In the genomic region with DNA sequence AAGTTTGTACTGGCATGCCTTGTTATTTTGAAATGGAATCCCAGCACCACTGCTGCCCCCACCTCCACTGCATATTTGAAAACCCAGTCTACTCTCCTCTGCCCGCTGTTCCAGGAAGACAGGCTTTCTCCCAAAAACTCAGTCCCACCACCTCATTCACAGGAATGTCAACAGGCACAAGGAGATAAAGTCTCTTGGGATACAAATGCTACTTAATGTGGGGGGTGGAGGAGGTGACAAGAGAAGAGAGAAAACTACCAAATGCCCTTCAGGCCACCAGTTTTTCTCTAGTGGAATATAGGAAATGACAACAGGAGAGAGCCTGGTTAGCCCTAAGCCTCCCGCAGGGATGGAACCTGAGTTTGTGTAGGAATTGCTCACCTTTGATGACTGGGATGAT, we compare ENCODE assay signal across 17 cellular contexts. TPM values are rescaled to one million over a fixed set of nuclear protein-coding genes. Genes with fewer than 3 reads are reported as not detected.
DNase-seq lines count a peak whose midpoint lies in the region; ATAC-seq and TF ChIP-seq lines count a peak whose summit lies in the region.
"Had no signal": no experiment of that assay in that cellular context is flagged by ENCODE, and none has a peak within 500 bp of the region (broad histone marks: within the 10 kb centered on the region; RNA-seq: fewer than 3 reads in every experiment).

No MANE protein-coding gene starts in this region.

- no peaks in the 10 kb centered on the region for H3K36me3 ChIP-seq in HEK293 (ENCODE audit: control insufficient read depth in 2 of 2, insufficient read depth in 1 of 2, low read length in 2 of 2)
- H3K36me3 ChIP-seq: esophagus squamous epithelium, prostate gland, vagina had no signal

- peak overlapping the region; percentile 61 for H3K4me3 Mint-ChIP-seq in central memory CD8-positive, alpha-beta T cell
- peak overlapping the region; percentile 94 for H3K4me3 Mint-ChIP-seq in natural killer cell
- H3K4me3 Mint-ChIP-seq: activated CD8-positive, alpha-beta memory T cell treated with anti-CD3 and anti-CD28 coated beads, Interleukin-2, amount 10 ng/mL, durations not matched to agents 7 days and 5 days had no signal

- TF ChIP-seq CTCF in AG04450 (IDR thresholded peaks at IDR 0.05; ENCODE audit: low read depth, low read length) (no peak), HEK293 (tag by site-specific recombination; IDR thresholded peaks at IDR 0.05) (no peak), natural killer cell (IDR thresholded peaks at IDR 0.05) (no peak)

- no peak for ATAC-seq in central memory CD8-positive, alpha-beta T cell (replicated peaks; ENCODE audit: extremely low read depth, poor library complexity, severe bottlenecking)
- ATAC-seq in natural killer cell: no peak
- ATAC-seq in GM21390 (IDR thresholded peaks at IDR 0.05; ENCODE audit: unreplicated experiment): no peak

- peaks cover 14% of the 10 kb centered on the region for H3K27me3 ChIP-seq in AG04450 (ENCODE audit: control insufficient read depth, insufficient read depth, low read length)
- H3K27me3 ChIP-seq: vagina had no signal

- no peaks in the 10 kb centered on the region for H3K9me3 Mint-ChIP-seq in central memory CD8-positive, alpha-beta T cell
- H3K9me3 Mint-ChIP-seq in natural killer cell: no peaks in the 10 kb centered on the region
- H3K9me3 Mint-ChIP-seq: CD4-positive, alpha-beta T cell had no signal

- POLR2A ChIA-PET in AG04450 (lab: Yijun Ruan, JAX) (interaction anchor here (1.0 kb wide), 1 partner anchor 63 kb away, joined by 3 read pairs; no protein-coding TSS in a partner anchor), HEK293 (lab: Yijun Ruan, JAX) (interaction anchor here (0.6 kb wide), 1 partner anchor 948 kb away, joined by 6 read pairs; no protein-coding TSS in a partner anchor)

- peaks cover 81% of the 10 kb centered on the region for H3K27me3 Mint-ChIP-seq in central memory CD8-positive, alpha-beta T cell
- H3K27me3 Mint-ChIP-seq in natural killer cell (ENCODE audit: low read depth in 2 of 2): peaks cover 7 to 15% of the 10 kb centered on the region in 2 donors

- DNase-seq in AG04450 (ENCODE audit: low read depth, low spot score) (no peak), natural killer cell (no peak), NCI-H774 (lab: John Stamatoyannopoulos, UW) (no peak), NCI-H69 (lab: John Stamatoyannopoulos, UW) (no peak), RKO (ENCODE audit: low spot score) (no peak)
- no peak for DNase-seq in central memory CD8-positive, alpha-beta T cell (ENCODE audit: low spot score in 2 of 2)
- DNase-seq: activated effector memory CD4-positive, alpha-beta T cell treated with Interleukin-2 at 50 U/mL for 16 hours; DMS79; esophagus squamous epithelium; NCI-H2029 treated with DMSO at 0.1 percent for 48 hours had no signal

- CTCF ChIA-PET in AG04450 (lab: Charles Lee) (interaction anchor here (0.7 to 4.1 kb wide), 28 partner anchors 10 to 158 kb away, joined by 3 to 79 read pairs (median 6); no protein-coding TSS in a partner anchor), HEK293 (lab: Yijun Ruan, JAX) (interaction anchor here (0.6 to 3.5 kb wide), 26 partner anchors 8 to 160 kb away, joined by 3 to 74 read pairs (median 6); no protein-coding TSS in a partner anchor)

- peaks cover 10% of the 10 kb centered on the region for H3K4me1 Mint-ChIP-seq in central memory CD8-positive, alpha-beta T cell
- H3K4me1 Mint-ChIP-seq in natural killer cell: peaks cover 26 to 47% of the 10 kb centered on the region in 2 donors

- peak overlapping the region; percentile 11 for H3K27ac ChIP-seq in AG04450 (ENCODE audit: low read depth, low read length)
- no peak overlapping the region; the same call in 1 of the 2 replicates for H3K27ac ChIP-seq in HEK293 (ENCODE audit: extremely low read depth, low read depth, low read length)
- H3K27ac ChIP-seq: KMS-11, prostate gland, vagina had no signal

- H3K9me3 ChIP-seq in AG04450 (ENCODE audit: control insufficient read depth, insufficient read depth, low read length) (peaks cover 5% of the 10 kb centered on the region; the same call in 1 of the 2 replicates), HEK293 (ENCODE audit: control insufficient read depth, insufficient read depth, low read depth, low read length) (no peaks in the 10 kb centered on the region)
- H3K9me3 ChIP-seq: prostate gland, vagina had no signal

- no peak overlapping the region for H3K27ac Mint-ChIP-seq in central memory CD8-positive, alpha-beta T cell (ENCODE audit: low read depth)
- H3K27ac Mint-ChIP-seq in natural killer cell: peak overlapping the region in 1 of 2 donors; percentile 88
- H3K27ac Mint-ChIP-seq: activated CD8-positive, alpha-beta memory T cell treated with anti-CD3 and anti-CD28 coated beads, Interleukin-2, amount 10 ng/mL, durations not matched to agents 7 days and 5 days; CD4-positive, alpha-beta T cell had no signal

- intact Hi-C loops in natural killer cell (cut with micrococcal nuclease): loop anchor here (5.0 kb wide), 1 partner anchor 37 kb away; no protein-coding TSS in a partner anchor

- H3K36me3 Mint-ChIP-seq in central memory CD8-positive, alpha-beta T cell (ENCODE audit: insufficient read depth): no peaks in the 10 kb centered on the region
- H3K36me3 Mint-ChIP-seq in natural killer cell: no peaks in the 10 kb centered on the region
- H3K36me3 Mint-ChIP-seq: activated CD8-positive, alpha-beta memory T cell treated with anti-CD3 and anti-CD28 coated beads, Interleukin-2, amount 10 ng/mL, durations not matched to agents 7 days and 5 days had no signal

- peaks cover 2% of the 10 kb centered on the region; the same call in 1 of the 2 replicates for H3K4me1 ChIP-seq in HEK293 (ENCODE audit: control insufficient read depth, insufficient read depth, low read length)

- H3K4me3 ChIP-seq in AG04450 (ENCODE audit: low read depth, low read length): no peak overlapping the region
- H3K4me3 ChIP-seq in HEK293 (ENCODE audit: low read depth, low read length): no peak overlapping the region

TF ChIP-seq in HEK293, 187 proteins besides CTCF, POLR2A, EP300 and RAD21:
- TF ChIP-seq ZNF626 (tag by site-specific recombination; IDR thresholded peaks at IDR 0.05) (no peak), ZNF341 (tag by site-specific recombination; IDR thresholded peaks at IDR 0.05; ENCODE audit: low read depth) (peak; percentile 8; the same call in 1 of the 2 replicates)

RNA-seq across cellular contexts. Expression of a gene that starts 1.0 kb away (rescaled TPM):
- polyA plus RNA-seq in AG04450 (2011; rRNA removed): 10.9 and 13.1 TPM in 2 replicates
- 4.8 and 5.6 TPM in 2 replicates for polyA minus RNA-seq in AG04450 (2011; rRNA and poly(A)+ RNA removed)
- total RNA-seq in natural killer cell: 10 to 100 TPM in 2 of 3 donors, 1 to 10 TPM in 1; 5.2 to 22.0 (median 10.3) TPM
- total RNA-seq: activated CD8-positive, alpha-beta memory T cell treated with anti-CD3 and anti-CD28 coated beads, Interleukin-2, amount 10 ng/mL, durations not matched to agents 7 days and 5 days; CD4-positive, alpha-beta T cell; vagina had no signal
